In genomic region chr14:74611672-74612345, GRCh38 we compare ENCODE assay signal across 2 cellular contexts.
TF ChIP-seq lines count a peak whose summit lies in the region.

LTBP2 (minus strand) TSS chr14:74612237; CDS start chr14:74611944, 293 bp downstream.

TF ChIP-seq in SK-N-SH, 30 proteins besides CTCF, POLR2A, EP300 and RAD21:
- TF ChIP-seq JUND (IDR thresholded peaks at IDR 0.05) (no peak), RCOR1 (IDR thresholded peaks at IDR 0.05; ENCODE audit: low read length) (no peak), MXI1 (IDR thresholded peaks at IDR 0.05; ENCODE audit: low read depth, low read length) (no peak), ELF1 (IDR thresholded peaks at IDR 0.05) (peak; percentile 10; the same call in 1 of the 2 replicates), FOSL2 (IDR thresholded peaks at IDR 0.05; ENCODE audit: borderline replicate concordance, low read depth) (no peak), MAX (IDR thresholded peaks at IDR 0.05; ENCODE audit: low read depth) (no peak), POLR2AphosphoS5 (IDR thresholded peaks at IDR 0.05; ENCODE audit: low read depth, low read length) (peak; percentile 25)
TF ChIP-seq in SK-N-SH: peak in this region for 2.

TF ChIP-seq in H1, 55 proteins besides CTCF, POLR2A, EP300 and RAD21:
- peak; percentile 97 for TF ChIP-seq SUZ12 (IDR thresholded peaks at IDR 0.05; ENCODE audit: low read length)
- TF ChIP-seq EZH2 (IDR thresholded peaks at IDR 0.05; ENCODE audit: low read depth, low read length, severe bottlenecking): peak; percentile 93
- peak; percentile 65; the same call in 1 of the 2 replicates for TF ChIP-seq E2F6 (IDR thresholded peaks at IDR 0.05)
- TF ChIP-seq KDM4A (IDR thresholded peaks at IDR 0.05; ENCODE audit: low read depth, low read length, severe bottlenecking): peak; percentile 82
- TF ChIP-seq MAX (IDR thresholded peaks at IDR 0.05): peak; percentile 65
- TF ChIP-seq CTBP2 (IDR thresholded peaks at IDR 0.05; ENCODE audit: borderline replicate concordance, insufficient read depth, insufficient read length, low read length): no peak
- no peak for TF ChIP-seq SRF (IDR thresholded peaks at IDR 0.05; ENCODE audit: low read depth, low read length)
